In the genomic region with DNA sequence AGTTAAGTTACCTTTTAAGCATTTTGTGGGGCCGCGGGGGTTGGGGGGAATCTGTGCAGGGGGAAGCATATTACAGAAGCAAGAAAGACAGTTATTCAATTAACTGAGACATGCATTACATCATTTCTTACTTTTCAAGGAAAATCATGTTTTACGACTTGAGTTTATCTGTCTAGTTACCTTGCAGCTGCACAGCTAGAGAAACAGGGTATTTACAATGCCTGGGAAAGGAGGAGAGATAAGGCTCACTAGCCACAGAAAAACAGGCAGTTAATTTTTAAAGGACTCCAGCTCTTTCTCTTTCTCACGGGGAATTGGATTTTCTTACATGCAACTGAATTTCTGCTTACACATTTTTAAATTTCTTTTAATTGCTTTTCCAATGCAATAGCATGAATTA, we compare ENCODE assay signal across 18 cellular contexts. TPM values are rescaled to one million over a fixed set of nuclear protein-coding genes. Genes with fewer than 3 reads are reported as not detected.
DNase-seq lines count a peak whose midpoint lies in the region; ATAC-seq and TF ChIP-seq lines count a peak whose summit lies in the region.
"Had no signal": no experiment of that assay in that cellular context is flagged by ENCODE, and none has a peak within 500 bp of the region (broad histone marks: within the 10 kb centered on the region; RNA-seq: fewer than 3 reads in every experiment).

No MANE protein-coding gene starts in this region.

- H3K9me3 ChIP-seq in HCT116 (ENCODE audit: control insufficient read depth in 1 of 2, insufficient read depth in 1 of 2, low read depth in 1 of 2, low read length in 2 of 2) (no peaks in the 10 kb centered on the region), PC-3 (ENCODE audit: low read length) (no peaks in the 10 kb centered on the region), mammary epithelial cell (replicated peaks; ENCODE audit: insufficient read depth, low read length) (no peaks in the 10 kb centered on the region)
- H3K9me3 ChIP-seq: HAP-1, MG63 had no signal

- POLR2A ChIA-PET in HCT116 (lab: Charles Lee) = no interaction called here
- POLR2A ChIA-PET in PC-3 (lab: Charles Lee; ENCODE audit: unreplicated experiment) = no interaction called here

- in situ Hi-C loops in mammary epithelial cell (cut with MboI; ENCODE audit: low sequenced_read_pairs in 2 of 2) = no loop called here

- WGBS in mammary epithelial cell (ENCODE audit: low coverage, missing lambda C conversion rate) = 98% methylated on average over 4 of the region's 4 CpGs

- H3K4me2 ChIP-seq in HCT116 (ENCODE audit: low read length) (no peak overlapping the region), PC-3 (ENCODE audit: low read length) (no peak overlapping the region), mammary epithelial cell (ENCODE audit: insufficient read depth, low read depth, low read length) (no peak overlapping the region)

- H3F3A ChIP-seq in PC-3 (ENCODE audit: low read length, unreplicated experiment) = no peaks in the 10 kb centered on the region

- BruUV-seq in HCT116 (replicated peaks; lab: Mats Ljungman, UMichigan) = TSS peak; percentile 64
- TSS peak; percentile 37 for BruUV-seq in PC-3 (replicated peaks; lab: Mats Ljungman, UMichigan)
- TSS peak; percentile 67 for BruUV-seq in mammary epithelial cell (replicated peaks; lab: Mats Ljungman, UMichigan)

- no peak overlapping the region for H2AFZ ChIP-seq in HCT116 (ENCODE audit: low read depth, low read length, poor library complexity, severe bottlenecking)
- no peak overlapping the region for H2AFZ ChIP-seq in PC-3 (ENCODE audit: low read length)
- no peak overlapping the region for H2AFZ ChIP-seq in mammary epithelial cell (ENCODE audit: low read depth, low read length)

- no peak for TF ChIP-seq POLR2A in HCT116 (IDR thresholded peaks at IDR 0.05; ENCODE audit: borderline replicate concordance, extremely low read depth, insufficient read depth, insufficient read length)

- CTCF ChIA-PET in HCT116 (lab: Charles Lee) = no interaction called here
- CTCF ChIA-PET in PC-3 (lab: Charles Lee) = no interaction called here
- CTCF ChIA-PET in mammary epithelial cell (lab: Charles Lee; ENCODE audit: low non-redundant PET) = no interaction called here

- DNase-seq in HCT116 (ENCODE audit: low read depth, low spot score) = no peak
- DNase-seq in PC-3 = no peak
- no peak for DNase-seq in mammary epithelial cell
- peak; percentile 6 for DNase-seq in renal cortical epithelial cell (ENCODE audit: low read depth)
- no peak for DNase-seq in activated T-cell treated with anti-CD3 and anti-CD28 coated beads, Interleukin-2, amount 50 U/mL, for 48 hours
- DNase-seq: AML-193, Karpas-422, MG63, NCI-H1092, NCI-H146, NCI-H2029 treated with DMSO at 0.1 percent for 48 hours, NCI-H2171, NCI-H526 had no signal

- H3K79me2 ChIP-seq in HCT116 (ENCODE audit: insufficient read depth, low read length) (no peaks in the 10 kb centered on the region), PC-3 (ENCODE audit: low read length) (no peaks in the 10 kb centered on the region), mammary epithelial cell (ENCODE audit: insufficient read depth, low read length) (peaks cover 5% of the 10 kb centered on the region)

- H4K20me1 ChIP-seq in HCT116 (ENCODE audit: insufficient read depth) (no peaks in the 10 kb centered on the region), PC-3 (ENCODE audit: low read length) (no peaks in the 10 kb centered on the region), mammary epithelial cell (ENCODE audit: insufficient read depth, low read length) (no peaks in the 10 kb centered on the region)

- no peak overlapping the region for H3K4me3 ChIP-seq in HCT116 (replicated peaks in 1 of 2; ENCODE audit: low read depth in 1 of 2, low read length in 2 of 2)
- no peak overlapping the region for H3K4me3 ChIP-seq in PC-3 (ENCODE audit: low read length)
- H3K4me3 ChIP-seq in mammary epithelial cell (replicated peaks in 1 of 3; ENCODE audit: insufficient read depth in 1 of 3, low read depth in 2 of 3, low read length in 3 of 3) = no peak overlapping the region
- H3K4me3 ChIP-seq: HAP-1, MG63 had no signal

- H3K36me3 ChIP-seq in HCT116 (ENCODE audit: control insufficient read depth in 1 of 2, insufficient read depth in 2 of 2, low read length in 2 of 2) = peaks cover 16 to 34% of the 10 kb centered on the region in 2 experiments
- H3K36me3 ChIP-seq in PC-3 (ENCODE audit: low read depth, low read length) = peaks cover 32% of the 10 kb centered on the region
- peaks cover 19% of the 10 kb centered on the region for H3K36me3 ChIP-seq in mammary epithelial cell (ENCODE audit: insufficient read depth, low read length)

- intact Hi-C loops in HCT116 (cut with micrococcal nuclease) = no loop called here
- intact Hi-C loops in PC-3 (cut with micrococcal nuclease) = no loop called here
- intact Hi-C loops in mammary epithelial cell (cut with micrococcal nuclease) = no loop called here

- H3K27me3 ChIP-seq in HCT116 (ENCODE audit: insufficient read depth, low read length) (no peaks in the 10 kb centered on the region), PC-3 (ENCODE audit: low read length) (no peaks in the 10 kb centered on the region), mammary epithelial cell (ENCODE audit: insufficient read depth, low read length) (no peaks in the 10 kb centered on the region)
- H3K27me3 ChIP-seq: MG63 had no signal

- H3K4me1 ChIP-seq in HCT116 (ENCODE audit: control insufficient read depth in 1 of 2, insufficient read depth in 2 of 2, low read length in 2 of 2) = peaks cover 0 to 16% of the 10 kb centered on the region in 2 experiments; a peak in 3 of 4 replicates
- no peaks in the 10 kb centered on the region for H3K4me1 ChIP-seq in PC-3 (ENCODE audit: insufficient read depth, low read length)
- no peaks in the 10 kb centered on the region for H3K4me1 ChIP-seq in mammary epithelial cell (ENCODE audit: insufficient read depth, low read length)
- H3K4me1 ChIP-seq: HAP-1 had no signal

- no peak for TF ChIP-seq RAD21 in HCT116 (IDR thresholded peaks at IDR 0.05; ENCODE audit: low read depth)

- H3K9ac ChIP-seq in HCT116 (ENCODE audit: low read length) = no peak overlapping the region
- no peak overlapping the region for H3K9ac ChIP-seq in PC-3 (ENCODE audit: low read length)
- no peak overlapping the region for H3K9ac ChIP-seq in mammary epithelial cell (ENCODE audit: insufficient read depth, low read length)

- H3K27ac ChIP-seq in HCT116 (ENCODE audit: low read depth, low read length) (no peak overlapping the region), PC-3 (ENCODE audit: low read length) (no peak overlapping the region), mammary epithelial cell (ENCODE audit: insufficient read depth, low read depth, low read length) (no peak overlapping the region)
- H3K27ac ChIP-seq: C4-2B had no signal

- RAD21 ChIA-PET in HCT116 (lab: Charles Lee; ENCODE audit: low non-redundant PET in 1 of 2, low total read pairs in 2 of 2, uncharacterized antibody in 2 of 2, unreplicated experiment in 2 of 2) = no interaction called here

- ATAC-seq in HCT116 (no peak), PC-3 (no peak), HG02623 (IDR thresholded peaks at IDR 0.05; ENCODE audit: unreplicated experiment) (no peak), HG03571 (IDR thresholded peaks at IDR 0.05; ENCODE audit: unreplicated experiment) (no peak)
- ATAC-seq: Right ventricle myocardium inferior had no signal

- dilution Hi-C loops in mammary epithelial cell (cut with HindIII; ENCODE audit: low sequenced_read_pairs) = no loop called here

- H3K9me2 ChIP-seq in HCT116 (ENCODE audit: insufficient read depth) (no peaks in the 10 kb centered on the region), PC-3 (replicated peaks; ENCODE audit: low read length) (no peaks in the 10 kb centered on the region)

- TF ChIP-seq CTCF in HCT116 (IDR thresholded peaks at IDR 0.05 in 2 of 3, conservative IDR thresholded peaks at IDR 0.05 in 1 of 3; ENCODE audit: borderline replicate concordance in 1 of 3, insufficient read depth in 1 of 3, low read depth in 2 of 3, low read length in 2 of 3) = no peak
- TF ChIP-seq CTCF in PC-3 (conservative IDR thresholded peaks at IDR 0.05; ENCODE audit: low read depth, low read length) = no peak
- TF ChIP-seq CTCF in mammary epithelial cell (conservative IDR thresholded peaks at IDR 0.05 in 1 of 2, IDR thresholded peaks at IDR 0.05 in 1 of 2; ENCODE audit: extremely low read depth in 1 of 2, insufficient read depth in 1 of 2, low read depth in 1 of 2, low read length in 2 of 2) = no peak

TF ChIP-seq in HCT116, 20 proteins besides CTCF, POLR2A, EP300 and RAD21 (continues in another document):
- TF ChIP-seq, protein P1, sequence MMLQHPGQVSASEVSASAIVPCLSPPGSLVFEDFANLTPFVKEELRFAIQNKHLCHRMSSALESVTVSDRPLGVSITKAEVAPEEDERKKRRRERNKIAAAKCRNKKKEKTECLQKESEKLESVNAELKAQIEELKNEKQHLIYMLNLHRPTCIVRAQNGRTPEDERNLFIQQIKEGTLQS (IDR thresholded peaks at IDR 0.05) = no peak
- TF ChIP-seq SP1 (IDR thresholded peaks at IDR 0.05; ENCODE audit: low read depth) (no peak), EZH2phosphoT487 (IDR thresholded peaks at IDR 0.05; ENCODE audit: borderline replicate concordance) (no peak), EZH2 (IDR thresholded peaks at IDR 0.05) (no peak), ZNF274 (IDR thresholded peaks at IDR 0.05; ENCODE audit: low read depth, low read length) (no peak)
- TF ChIP-seq, protein P2, sequence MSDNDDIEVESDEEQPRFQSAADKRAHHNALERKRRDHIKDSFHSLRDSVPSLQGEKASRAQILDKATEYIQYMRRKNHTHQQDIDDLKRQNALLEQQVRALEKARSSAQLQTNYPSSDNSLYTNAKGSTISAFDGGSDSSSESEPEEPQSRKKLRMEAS (IDR thresholded peaks at IDR 0.05) = no peak

RNA-seq across cellular contexts. Expression of a gene that starts 22.2 kb away (rescaled TPM):
- total RNA-seq in HCT116 (2021; ENCODE audit: unreplicated experiment) (69.0 TPM), PC-3 (2014; rRNA removed) (29.7 and 33.1 TPM in 2 replicates), mammary epithelial cell (10 to 100 TPM; 39.2 to 57.1 TPM), renal cortical epithelial cell (35.6 and 66.0 TPM in 2 replicates)
- polyA plus RNA-seq in HCT116 (2012) = 32.7 and 47.8 TPM in 2 replicates
- 32.3 TPM for polyA plus RNA-seq in mammary epithelial cell
- 46.0 TPM for polyA minus RNA-seq in mammary epithelial cell

RNA-seq across cellular contexts. Expression of a gene that starts 22.2 kb away (rescaled TPM):
- total RNA-seq in HCT116 (2021; ENCODE audit: unreplicated experiment) (45.9 TPM), PC-3 (2014; rRNA removed) (25.4 and 32.1 TPM in 2 replicates), mammary epithelial cell (10 to 100 TPM; 39.3 to 51.8 TPM), renal cortical epithelial cell (40.1 and 64.6 TPM in 2 replicates)
- 17.1 and 18.7 TPM in 2 replicates for polyA plus RNA-seq in HCT116 (2012)
- polyA plus RNA-seq in mammary epithelial cell = 38.5 TPM
- polyA minus RNA-seq in mammary epithelial cell = 61.9 TPM

RNA-seq across cellular contexts. Expression of a gene that starts 28.0 kb away (rescaled TPM):
- 55.1 TPM for total RNA-seq in HCT116 (2021; ENCODE audit: unreplicated experiment)
- polyA plus RNA-seq in HCT116 (2012) = 17.7 and 25.1 TPM in 2 replicates
- total RNA-seq in PC-3 (2014; rRNA removed) = 25.1 and 30.8 TPM in 2 replicates
- total RNA-seq in mammary epithelial cell = 10 to 100 TPM; 38.7 to 52.4 TPM
- polyA plus RNA-seq in mammary epithelial cell = 7.5 TPM
- 63.5 TPM for polyA minus RNA-seq in mammary epithelial cell
- 12.3 and 76.1 TPM in 2 replicates for total RNA-seq in renal cortical epithelial cell
